Comparison of ENCODE assay signal across 8 cellular contexts in the genomic region with DNA sequence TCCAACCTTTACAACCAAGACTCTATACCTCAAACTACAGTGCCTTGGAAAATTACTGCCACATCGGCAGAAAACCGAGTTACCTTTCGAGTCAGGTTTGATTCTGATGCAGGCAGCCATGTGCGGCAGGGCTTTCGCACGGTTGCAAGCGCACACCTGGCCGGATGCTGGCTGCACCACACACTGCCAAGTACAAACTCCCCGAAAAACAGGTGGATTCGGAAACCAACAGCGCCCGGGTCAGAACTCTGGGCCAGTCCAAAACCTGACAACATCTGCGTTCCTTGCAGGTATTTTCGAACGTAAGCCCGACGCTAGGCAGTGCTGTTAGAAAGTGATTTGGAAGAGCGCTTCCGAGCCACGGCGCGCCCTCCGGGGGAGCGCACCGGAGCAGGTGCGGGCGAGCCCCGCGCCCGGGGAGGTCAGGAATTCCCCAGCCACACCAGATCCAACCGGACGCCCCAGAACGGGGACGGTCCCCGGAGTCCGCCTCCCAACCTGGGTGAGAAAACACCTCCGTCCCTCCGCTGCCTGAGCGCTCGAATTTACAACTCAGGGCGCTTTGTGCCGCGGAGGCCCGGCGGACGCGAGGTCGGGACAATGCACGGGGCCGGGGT. TPM values are rescaled to one million over a fixed set of nuclear protein-coding genes. Genes with fewer than 3 reads are reported as not detected.
DNase-seq lines count a peak whose midpoint lies in the region; ATAC-seq and TF ChIP-seq lines count a peak whose summit lies in the region.

No MANE protein-coding gene starts in this region.

- peak overlapping the region; percentile 62 for H3K4me3 ChIP-seq in neural progenitor cell

- CTCF ChIA-PET in activated CD4-positive, alpha-beta memory T cell treated with anti-CD3 and anti-CD28 coated beads, Interleukin-2, amount 10 ng/mL, durations not matched to agents 7 days and 5 days (lab: Charles Lee) = no interaction called here

- POLR2A ChIA-PET in activated CD4-positive, alpha-beta memory T cell treated with anti-CD3 and anti-CD28 coated beads, Interleukin-2, amount 10 ng/mL, durations not matched to agents 7 days and 5 days (lab: Charles Lee) = interaction anchor here (0.8 to 5.3 kb wide), 7 partner anchors 13 to 129 kb away, joined by 3 to 43 read pairs (median 4); a partner anchor contains a TSS

- peak; percentile 41 for DNase-seq in NK-92 treated with Interleukin-12 subunit alpha and Interleukin-12 subunit beta, amount 100 ng/mL, for 24 hours (lab: John Stamatoyannopoulos, UW)
- DNase-seq in NK-92 (lab: John Stamatoyannopoulos, UW; ENCODE audit: unreplicated experiment) (no peak), HuH-7.5 (ENCODE audit: low spot score) (peak; percentile 47), endothelial cell (ENCODE audit: low spot score) (no peak), neural progenitor cell (ENCODE audit: low spot score) (peak; percentile 64), mesenteric fat pad (ENCODE audit: low spot score) (no peak)
- DNase-seq in activated CD4-positive, alpha-beta memory T cell treated with anti-CD3 and anti-CD28 coated beads, Interleukin-2, amount 10 ng/mL, durations not matched to agents 7 days and 5 days = peak; percentile 64

- no peak for TF ChIP-seq CTCF in endothelial cell (IDR thresholded peaks at IDR 0.05; ENCODE audit: unreplicated experiment)
- no peak for TF ChIP-seq CTCF in neural progenitor cell (IDR thresholded peaks at IDR 0.05)

- peaks cover 56% of the 10 kb centered on the region for H3K79me2 ChIP-seq in neural progenitor cell (ENCODE audit: low read depth)

- H3K27ac Mint-ChIP-seq in activated CD4-positive, alpha-beta memory T cell treated with anti-CD3 and anti-CD28 coated beads, Interleukin-2, amount 10 ng/mL, durations not matched to agents 7 days and 5 days = peak overlapping the region; percentile 92
- H3K27ac Mint-ChIP-seq in endothelial cell (ENCODE audit: unreplicated experiment) (peak overlapping the region; percentile 89), neural progenitor cell (peak overlapping the region; percentile 26)

- no peak overlapping the region for H3K27ac ChIP-seq in neural progenitor cell

- H3K36me3 Mint-ChIP-seq in activated CD4-positive, alpha-beta memory T cell treated with anti-CD3 and anti-CD28 coated beads, Interleukin-2, amount 10 ng/mL, durations not matched to agents 7 days and 5 days (ENCODE audit: low read depth) = peaks cover 12% of the 10 kb centered on the region
- H3K36me3 Mint-ChIP-seq in endothelial cell (ENCODE audit: low read depth, unreplicated experiment) = peaks cover 10% of the 10 kb centered on the region
- H3K36me3 Mint-ChIP-seq in neural progenitor cell = peaks cover 5% of the 10 kb centered on the region

- H3K9ac ChIP-seq in neural progenitor cell = peak overlapping the region; percentile 80

- peak overlapping the region; percentile 89 for H3K4me2 ChIP-seq in neural progenitor cell

- no peaks in the 10 kb centered on the region for H3K9me3 ChIP-seq in neural progenitor cell (ENCODE audit: low read depth)

- peaks cover 30% of the 10 kb centered on the region for H3K27me3 ChIP-seq in neural progenitor cell

- H3F3A ChIP-seq in neural progenitor cell (ENCODE audit: low read depth) = peaks cover 42% of the 10 kb centered on the region

- H3K4me1 ChIP-seq in neural progenitor cell = peaks cover 50% of the 10 kb centered on the region

- peak overlapping the region; percentile 46 for H2AFZ ChIP-seq in neural progenitor cell (replicated peaks)

- ATAC-seq in GM19397 (IDR thresholded peaks at IDR 0.05; ENCODE audit: unreplicated experiment) = no peak

- peaks cover 53% of the 10 kb centered on the region for H4K20me1 ChIP-seq in neural progenitor cell (ENCODE audit: low read depth)

- peaks cover 6% of the 10 kb centered on the region for H3K27me3 Mint-ChIP-seq in activated CD4-positive, alpha-beta memory T cell treated with anti-CD3 and anti-CD28 coated beads, Interleukin-2, amount 10 ng/mL, durations not matched to agents 7 days and 5 days
- peaks cover 16% of the 10 kb centered on the region for H3K27me3 Mint-ChIP-seq in endothelial cell (ENCODE audit: unreplicated experiment)
- H3K27me3 Mint-ChIP-seq in neural progenitor cell (ENCODE audit: insufficient read depth, low read depth) = peaks cover 7% of the 10 kb centered on the region

- no peaks in the 10 kb centered on the region for H3K36me3 ChIP-seq in neural progenitor cell

- H3K4me1 Mint-ChIP-seq in activated CD4-positive, alpha-beta memory T cell treated with anti-CD3 and anti-CD28 coated beads, Interleukin-2, amount 10 ng/mL, durations not matched to agents 7 days and 5 days = peaks cover 54% of the 10 kb centered on the region
- H3K4me1 Mint-ChIP-seq in endothelial cell (ENCODE audit: unreplicated experiment) (peaks cover 44% of the 10 kb centered on the region), neural progenitor cell (peaks cover 60% of the 10 kb centered on the region)

- H3K9me3 Mint-ChIP-seq in activated CD4-positive, alpha-beta memory T cell treated with anti-CD3 and anti-CD28 coated beads, Interleukin-2, amount 10 ng/mL, durations not matched to agents 7 days and 5 days = no peaks in the 10 kb centered on the region
- H3K9me3 Mint-ChIP-seq in endothelial cell (ENCODE audit: unreplicated experiment) (no peaks in the 10 kb centered on the region), neural progenitor cell (no peaks in the 10 kb centered on the region)

- peak overlapping the region; percentile 94 for H3K4me3 Mint-ChIP-seq in activated CD4-positive, alpha-beta memory T cell treated with anti-CD3 and anti-CD28 coated beads, Interleukin-2, amount 10 ng/mL, durations not matched to agents 7 days and 5 days
- peak overlapping the region; percentile 95 for H3K4me3 Mint-ChIP-seq in endothelial cell (ENCODE audit: unreplicated experiment)
- H3K4me3 Mint-ChIP-seq in neural progenitor cell = peak overlapping the region; percentile 96

RNA-seq across cellular contexts. Expression of a gene that starts 1.2 kb away (rescaled TPM):
- total RNA-seq in activated CD4-positive, alpha-beta memory T cell treated with anti-CD3 and anti-CD28 coated beads, Interleukin-2, amount 10 ng/mL, durations not matched to agents 7 days and 5 days = 100 to 1,000 TPM; 162 to 166 TPM
- total RNA-seq in endothelial cell (ENCODE audit: unreplicated experiment) (122 TPM), neural progenitor cell (ENCODE audit: low replicate concordance) (76.3 and 90.3 TPM in 2 replicates), mesenteric fat pad (95.5 TPM)

Comparison
In these comparisons a context has a peak if more than half of its experiments do, and no peak if none do; other contexts are left out.
1. DNase-seq: peak in NK-92 treated with Interleukin-12 subunit alpha and Interleukin-12 subunit beta, amount 100 ng/mL, for 24 hours (single experiment), HuH-7.5 (single experiment), activated CD4-positive, alpha-beta memory T cell treated with anti-CD3 and anti-CD28 coated beads, Interleukin-2, amount 10 ng/mL, durations not matched to agents 7 days and 5 days (single experiment) and neural progenitor cell (single experiment); none in NK-92 (single experiment), endothelial cell (single experiment) and mesenteric fat pad (single experiment).
2. H3K27ac Mint-ChIP-seq: peak in every context shown above with its lines; median percentile 92 in activated CD4-positive, alpha-beta memory T cell treated with anti-CD3 and anti-CD28 coated beads, Interleukin-2, amount 10 ng/mL, durations not matched to agents 7 days and 5 days; 89 in endothelial cell; 26 in neural progenitor cell.
3. Peak in every context shown above with its lines, with median percentiles within 50 percentile points of each other: H3K4me3 Mint-ChIP-seq.